In the genomic region with DNA sequence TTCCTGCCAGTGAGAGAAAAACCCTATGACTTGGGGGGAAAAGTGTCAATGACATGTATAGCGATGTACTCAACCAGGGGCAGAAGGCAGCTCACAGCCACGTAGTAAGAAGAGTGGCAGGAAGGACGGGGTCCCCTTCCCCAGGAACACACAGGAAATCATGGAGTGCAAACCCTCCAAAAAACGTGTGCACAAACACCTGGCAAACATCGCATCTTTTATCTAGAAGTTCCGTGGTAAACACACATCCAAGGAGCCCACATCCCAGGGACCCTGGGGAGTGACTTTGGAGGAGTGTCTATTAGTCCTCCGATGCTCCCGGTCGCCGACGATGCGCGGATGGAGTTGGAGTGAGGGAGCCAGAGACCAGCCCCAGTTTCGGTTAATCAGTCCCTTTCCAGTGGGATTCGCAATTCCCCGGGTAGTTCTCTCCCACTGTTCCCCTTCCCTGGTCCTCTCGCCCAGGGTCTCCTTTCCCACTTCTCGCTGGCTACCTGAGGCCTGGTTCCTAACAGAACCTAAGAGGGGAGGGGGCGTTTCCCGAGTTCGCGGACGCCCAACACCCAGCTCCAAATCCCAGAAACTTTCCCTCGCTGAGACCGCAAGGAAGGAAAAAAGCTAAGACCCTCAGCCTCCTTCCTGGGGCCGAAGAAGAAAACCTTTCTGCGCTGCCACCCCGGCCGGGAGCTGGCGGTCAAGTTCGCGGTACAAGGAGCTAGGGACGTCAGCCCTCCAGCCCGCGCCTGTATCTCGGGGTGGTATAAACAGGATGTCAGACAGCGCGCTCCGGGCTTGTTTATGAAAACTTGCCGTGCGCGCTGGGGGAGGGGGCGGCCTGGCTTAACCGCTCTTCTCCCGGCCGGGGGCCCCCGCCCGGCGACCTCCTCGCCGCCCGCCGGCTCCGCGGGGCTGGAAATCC, we compare ENCODE assay signal across 1 cellular context.
TF ChIP-seq lines count a peak whose summit lies in the region.

No MANE protein-coding gene starts in this region.

TF ChIP-seq in PFSK-1, 5 proteins besides CTCF, POLR2A, EP300 and RAD21 (continued from another document):
- no peak for TF ChIP-seq SIN3A (IDR thresholded peaks at IDR 0.05; ENCODE audit: borderline replicate concordance, insufficient read depth, low read length)
